ENCODE assay signal across 8 cellular contexts in the genomic region with DNA sequence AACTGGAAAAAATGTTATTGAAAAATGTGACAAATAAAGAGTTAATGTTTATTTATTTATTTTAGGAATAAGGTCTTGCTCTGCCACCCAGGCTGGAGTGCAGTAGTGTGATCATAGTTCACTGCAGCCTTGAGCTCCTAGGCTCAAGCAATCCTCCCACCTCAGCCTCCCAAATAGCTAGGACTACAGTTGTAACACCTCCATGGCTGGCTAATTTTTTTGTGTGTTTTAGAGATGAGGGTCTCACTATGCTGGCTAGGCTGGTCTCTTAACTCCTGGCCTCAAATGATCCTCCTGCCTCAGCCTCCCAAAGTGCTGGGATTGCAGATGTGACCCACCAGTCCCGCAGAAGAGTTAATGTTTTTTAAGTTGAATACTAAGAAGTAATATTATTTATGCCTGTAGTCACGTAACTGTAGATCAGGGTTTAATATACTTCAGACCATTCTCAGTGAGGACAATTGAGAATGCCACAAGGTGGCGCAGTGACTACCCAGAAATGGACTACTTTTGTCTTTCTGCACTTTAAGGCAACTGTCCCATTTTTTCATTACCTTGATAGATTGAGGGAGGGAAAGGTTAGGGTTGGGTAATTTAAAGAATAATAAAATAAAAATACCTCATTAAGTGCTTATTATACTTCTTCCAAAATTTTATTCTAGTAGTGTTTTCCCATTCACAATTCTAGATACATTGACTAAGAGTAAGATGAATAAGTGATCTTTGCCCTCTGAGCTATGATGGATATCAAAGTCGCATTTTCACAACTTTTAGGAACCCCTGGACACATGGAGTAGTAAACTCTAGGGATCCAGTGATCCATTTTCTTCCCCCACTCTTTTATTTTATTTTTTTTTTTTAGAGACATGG. TPM values are rescaled to one million over a fixed set of nuclear protein-coding genes. Genes with fewer than 3 reads are reported as not detected.
A peak's percentile ranks its signal among the peaks of the same experiment; 100 is the strongest.
DNase-seq lines count a peak whose midpoint lies in the region; ATAC-seq and TF ChIP-seq lines count a peak whose summit lies in the region.

No MANE protein-coding gene starts in this region.

- H3K79me2 ChIP-seq in osteoblast (ENCODE audit: insufficient read depth, low read length), result no peaks in the 10 kb centered on the region

- no peak for TF ChIP-seq POLR2A in tibial nerve (IDR thresholded peaks at IDR 0.05)

- POLR2A ChIA-PET in CD8-positive, alpha-beta T cell (lab: Charles Lee), result no interaction called here

- H3K4me3 Mint-ChIP-seq in CD8-positive, alpha-beta T cell, result no peak overlapping the region

- H3K9me3 Mint-ChIP-seq in CD8-positive, alpha-beta T cell, result no peaks in the 10 kb centered on the region

- peak; percentile 48 for ATAC-seq in CD8-positive, alpha-beta T cell
- ATAC-seq in GM18517 (IDR thresholded peaks at IDR 0.05; ENCODE audit: unreplicated experiment), result no peak

- CTCF ChIA-PET in CD8-positive, alpha-beta T cell (lab: Charles Lee), result interaction anchor here (0.6 to 1.7 kb wide), 13 partner anchors 9 to 672 kb away, joined by 3 to 10 read pairs (median 3); no protein-coding TSS in a partner anchor

- H3K9me3 ChIP-seq in CD8-positive, alpha-beta T cell (ENCODE audit: low read length), result no peaks in the 10 kb centered on the region
- H3K9me3 ChIP-seq in osteoblast (ENCODE audit: low read depth, low read length) (no peaks in the 10 kb centered on the region), tibial nerve (no peaks in the 10 kb centered on the region)

- H3K36me3 ChIP-seq in CD8-positive, alpha-beta T cell (ENCODE audit: insufficient read depth, low read length), result no peaks in the 10 kb centered on the region
- H3K36me3 ChIP-seq in osteoblast (ENCODE audit: insufficient read depth, low read length) (no peaks in the 10 kb centered on the region), tibial nerve (no peaks in the 10 kb centered on the region)

- H3K4me1 ChIP-seq in CD8-positive, alpha-beta T cell (ENCODE audit: insufficient read depth, low read length), result no peaks in the 10 kb centered on the region
- H3K4me1 ChIP-seq in osteoblast (ENCODE audit: insufficient read depth, low read length) (no peaks in the 10 kb centered on the region), tibial nerve (no peaks in the 10 kb centered on the region)

- peaks cover 8% of the 10 kb centered on the region for H3K27me3 Mint-ChIP-seq in CD8-positive, alpha-beta T cell (ENCODE audit: low read depth)

- no peaks in the 10 kb centered on the region for H4K20me1 ChIP-seq in osteoblast (ENCODE audit: insufficient read depth, low read length)

- no peaks in the 10 kb centered on the region for H3K36me3 Mint-ChIP-seq in CD8-positive, alpha-beta T cell

- 20 to 26% methylated on average over 4 of the region's 4 CpGs for WGBS in tibial nerve, 2 donors

- H3K4me2 ChIP-seq in osteoblast (ENCODE audit: insufficient read depth, low read length), result no peak overlapping the region

- no peaks in the 10 kb centered on the region for H3K4me1 Mint-ChIP-seq in CD8-positive, alpha-beta T cell (ENCODE audit: low read depth)

- H3K27ac Mint-ChIP-seq in CD8-positive, alpha-beta T cell, result no peak overlapping the region

- H3K27me3 ChIP-seq in CD8-positive, alpha-beta T cell (ENCODE audit: insufficient read depth, low read length), result no peaks in the 10 kb centered on the region
- H3K27me3 ChIP-seq in osteoblast (ENCODE audit: insufficient read depth, low read length) (peaks cover 4% of the 10 kb centered on the region), tibial nerve (no peaks in the 10 kb centered on the region)

- TF ChIP-seq CTCF in CD8-positive, alpha-beta T cell (IDR thresholded peaks at IDR 0.05), result peak; percentile 69
- TF ChIP-seq CTCF in fibroblast of pulmonary artery (IDR thresholded peaks at IDR 0.05; ENCODE audit: low read length, missing control alignments), result peak; percentile 86
- TF ChIP-seq CTCF in osteoblast (IDR thresholded peaks at IDR 0.05; ENCODE audit: extremely low read depth, low read depth, low read length), result peak; percentile 79
- TF ChIP-seq CTCF in tibial nerve (IDR thresholded peaks at IDR 0.05), result peak; percentile 45 to 75 (median 50)

- H3K4me3 ChIP-seq in CD8-positive, alpha-beta T cell (ENCODE audit: low read depth, low read length), result no peak overlapping the region
- no peak overlapping the region for H3K4me3 ChIP-seq in fibroblast of pulmonary artery (replicated peaks; ENCODE audit: low read depth, low read length)
- H3K4me3 ChIP-seq in osteoblast (ENCODE audit: insufficient read depth, low read length), result no peak overlapping the region
- no peak overlapping the region for H3K4me3 ChIP-seq in tibial nerve

- no peak overlapping the region for H3K27ac ChIP-seq in CD8-positive, alpha-beta T cell (ENCODE audit: low read depth, low read length)
- no peak overlapping the region for H3K27ac ChIP-seq in osteoblast (ENCODE audit: low read depth, low read length)
- H3K27ac ChIP-seq in tibial nerve, result no peak overlapping the region

- intact Hi-C loops in CD8-positive, alpha-beta T cell (cut with DNase I, micrococcal nuclease), result loop anchor here (1.0 to 5.0 kb wide), 7 partner anchors 167 to 657 kb away; no protein-coding TSS in a partner anchor

- no peak for TF ChIP-seq EP300 in tibial nerve (IDR thresholded peaks at IDR 0.05)

- H2AFZ ChIP-seq in osteoblast (ENCODE audit: low read length), result no peak overlapping the region

- DNase-seq in CD8-positive, alpha-beta T cell, result peak; percentile 29 to 68 (median 56)
- DNase-seq in HS-5 (ENCODE audit: low read depth) (peak; percentile 38), OCI-M1 (lab: John Stamatoyannopoulos, UW) (peak; percentile 67), fibroblast of pulmonary artery (ENCODE audit: low read depth) (peak; percentile 86), osteoblast (ENCODE audit: insufficient read length, low spot score, missing footprints) (no peak), tibial nerve (ENCODE audit: low spot score in 2 of 2) (peak; percentile 50 to 85)
- DNase-seq in activated T-cell treated with anti-CD3 and anti-CD28 coated beads, Interleukin-2, amount 50 U/mL, for 1 hour, result peak; percentile 50

RNA-seq across cellular contexts. Expression of a gene that starts 6.0 kb away (rescaled TPM):
- total RNA-seq in CD8-positive, alpha-beta T cell, result under 1 TPM; 0.19 to 0.33 TPM
- not detected in 2 replicates for total RNA-seq in osteoblast
- total RNA-seq in tibial nerve, result not detected

RNA-seq across cellular contexts. Expression of a gene that starts 41.4 kb away (rescaled TPM):
- total RNA-seq in CD8-positive, alpha-beta T cell, result under 1 TPM in 1 of 2 experiments, not detected in 1; 0.56 TPM
- 400 and 433 TPM in 2 replicates for total RNA-seq in osteoblast
- total RNA-seq in tibial nerve, result 100 to 1,000 TPM; 114 to 217 (median 193) TPM

Comparison
In these comparisons a context has a peak if more than half of its experiments do, and no peak if none do; other contexts are left out.
1. RNA of a gene that starts 41.4 kb away (total RNA-seq): 400 to 433 TPM in osteoblast and 114 to 217 TPM in tibial nerve; 0.56 TPM in CD8-positive, alpha-beta T cell; every median in the first group is over 10 times any median in the second.
2. Peak in every context shown above with its lines, with median percentiles within 50 percentile points of each other: CTCF ChIP-seq.